In the genomic region with DNA sequence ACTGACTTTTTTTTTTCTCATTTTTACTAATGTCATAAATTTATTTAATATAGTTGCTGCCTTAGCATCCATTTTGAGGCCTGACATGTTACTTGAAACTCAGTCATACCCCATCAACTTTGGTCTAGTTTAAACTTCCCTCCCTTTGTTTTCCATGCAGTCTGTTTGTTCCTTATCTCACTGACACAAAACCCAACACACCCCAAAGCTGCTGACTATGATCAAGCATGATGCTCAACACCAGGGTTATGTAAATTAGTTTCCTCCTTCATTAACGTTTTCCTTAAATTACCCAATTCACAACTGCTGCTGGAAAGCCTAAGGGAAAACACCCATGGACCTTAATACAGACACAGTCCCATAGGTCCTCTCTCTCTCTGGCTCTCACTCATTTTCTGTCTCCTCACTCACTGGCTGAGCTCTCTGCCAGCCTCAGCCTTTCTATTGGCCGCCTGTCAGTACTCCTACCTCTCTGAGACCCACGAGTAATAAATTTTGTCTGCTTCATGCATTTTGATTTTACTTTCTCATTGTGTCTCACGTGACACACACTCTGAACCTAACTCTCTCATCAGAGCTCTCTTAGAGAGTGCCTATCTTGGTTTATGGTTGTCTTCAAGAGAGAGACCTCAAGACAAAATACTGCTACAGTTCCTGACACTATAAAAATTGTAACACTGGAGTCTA, we compare ENCODE assay signal across 21 cellular contexts.
A peak's percentile ranks its signal among the peaks of the same experiment; 100 is the strongest.
DNase-seq lines count a peak whose midpoint lies in the region; ATAC-seq and TF ChIP-seq lines count a peak whose summit lies in the region.
"Had no signal": no experiment of that assay in that cellular context is flagged by ENCODE, and none has a peak within 500 bp of the region (broad histone marks: within the 10 kb centered on the region; RNA-seq: fewer than 3 reads in every experiment).

No MANE protein-coding gene starts in this region.

- POLR2A ChIA-PET in WTC11 (lab: Charles Lee): no interaction called here

- H3K4me3 Mint-ChIP-seq in activated naive CD4-positive, alpha-beta T cell treated with anti-CD3 and anti-CD28 coated beads, Interleukin-2, amount 50 U/mL, for 24 hours: no peak overlapping the region
- H3K4me3 Mint-ChIP-seq in WTC11: no peak overlapping the region
- H3K4me3 Mint-ChIP-seq in activated CD4-positive, alpha-beta T cell treated with anti-CD3 and anti-CD28 coated beads, Interleukin-2, amount 10 ng/mL, durations not matched to agents 24 days and 14 days: no peak overlapping the region
- H3K4me3 Mint-ChIP-seq: CD4-positive, alpha-beta memory T cell; HFFc6 had no signal

- TF ChIP-seq CTCF in WTC11 (IDR thresholded peaks at IDR 0.05) (no peak), dorsolateral prefrontal cortex (IDR thresholded peaks at IDR 0.05 in 54 of 56, conservative IDR thresholded peaks at IDR 0.05 in 2 of 56; ENCODE audit: low read depth in 1 of 56, partially characterized antibody in 56 of 56) (no peak)

- H3K9me3 Mint-ChIP-seq in activated naive CD4-positive, alpha-beta T cell treated with anti-CD3 and anti-CD28 coated beads, Interleukin-2, amount 50 U/mL, for 24 hours: no peaks in the 10 kb centered on the region
- H3K9me3 Mint-ChIP-seq in WTC11: no peaks in the 10 kb centered on the region
- no peaks in the 10 kb centered on the region for H3K9me3 Mint-ChIP-seq in activated CD4-positive, alpha-beta T cell treated with anti-CD3 and anti-CD28 coated beads, Interleukin-2, amount 10 ng/mL, durations not matched to agents 24 days and 14 days

- intact Hi-C loops in activated CD4-positive, alpha-beta T cell treated with anti-CD3 and anti-CD28 coated beads, Interleukin-2, amount 10 ng/mL, durations not matched to agents 24 days and 14 days (cut with micrococcal nuclease): no loop called here
- intact Hi-C loops in dorsolateral prefrontal cortex (cut with DNase I): no loop called here

- no peaks in the 10 kb centered on the region for H3K4me1 Mint-ChIP-seq in activated naive CD4-positive, alpha-beta T cell treated with anti-CD3 and anti-CD28 coated beads, Interleukin-2, amount 50 U/mL, for 24 hours
- H3K4me1 Mint-ChIP-seq in WTC11: peaks cover 6% of the 10 kb centered on the region
- H3K4me1 Mint-ChIP-seq in activated CD4-positive, alpha-beta T cell treated with anti-CD3 and anti-CD28 coated beads, Interleukin-2, amount 10 ng/mL, durations not matched to agents 24 days and 14 days: no peaks in the 10 kb centered on the region

- no peaks in the 10 kb centered on the region for H3K27me3 Mint-ChIP-seq in activated naive CD4-positive, alpha-beta T cell treated with anti-CD3 and anti-CD28 coated beads, Interleukin-2, amount 50 U/mL, for 24 hours
- H3K27me3 Mint-ChIP-seq in WTC11 (ENCODE audit: low read depth): no peaks in the 10 kb centered on the region
- no peaks in the 10 kb centered on the region for H3K27me3 Mint-ChIP-seq in activated CD4-positive, alpha-beta T cell treated with anti-CD3 and anti-CD28 coated beads, Interleukin-2, amount 10 ng/mL, durations not matched to agents 24 days and 14 days
- H3K27me3 Mint-ChIP-seq: CD4-positive, alpha-beta memory T cell had no signal

- no peak overlapping the region for H3K4me3 ChIP-seq in dorsolateral prefrontal cortex
- H3K4me3 ChIP-seq: A549, GM12878, GM23248 had no signal

- H3K27me3 ChIP-seq in dorsolateral prefrontal cortex: no peaks in the 10 kb centered on the region

- peak overlapping the region; percentile 66 for H3K27ac Mint-ChIP-seq in activated naive CD4-positive, alpha-beta T cell treated with anti-CD3 and anti-CD28 coated beads, Interleukin-2, amount 50 U/mL, for 24 hours
- H3K27ac Mint-ChIP-seq in WTC11: no peak overlapping the region
- H3K27ac Mint-ChIP-seq in activated CD4-positive, alpha-beta T cell treated with anti-CD3 and anti-CD28 coated beads, Interleukin-2, amount 10 ng/mL, durations not matched to agents 24 days and 14 days: no peak overlapping the region
- H3K27ac Mint-ChIP-seq: CD4-positive, alpha-beta memory T cell; HFFc6 had no signal

- no peaks in the 10 kb centered on the region for H3K36me3 Mint-ChIP-seq in activated naive CD4-positive, alpha-beta T cell treated with anti-CD3 and anti-CD28 coated beads, Interleukin-2, amount 50 U/mL, for 24 hours
- H3K36me3 Mint-ChIP-seq in WTC11: no peaks in the 10 kb centered on the region
- H3K36me3 Mint-ChIP-seq in activated CD4-positive, alpha-beta T cell treated with anti-CD3 and anti-CD28 coated beads, Interleukin-2, amount 10 ng/mL, durations not matched to agents 24 days and 14 days (ENCODE audit: low read depth): no peaks in the 10 kb centered on the region
- H3K36me3 Mint-ChIP-seq: CD4-positive, alpha-beta memory T cell had no signal

- CTCF ChIA-PET in WTC11 (lab: Charles Lee): no interaction called here

- DNase-seq in activated naive CD4-positive, alpha-beta T cell treated with anti-CD3 and anti-CD28 coated beads, Interleukin-2, amount 50 U/mL, for 16 hours: no peak
- no peak for DNase-seq in WTC11 (ENCODE audit: low spot score)
- peak; percentile 62 for DNase-seq in left kidney (ENCODE audit: low read depth, low spot score)
- DNase-seq in DMS153 (lab: John Stamatoyannopoulos, UW): no peak
- DNase-seq in activated CD4-positive, alpha-beta T cell treated with anti-CD3 and anti-CD28 coated beads, Interleukin-2, amount 10 ng/mL, durations not matched to agents 24 days and 14 days: no peak
- DNase-seq in dorsolateral prefrontal cortex: no peak
- DNase-seq in GM03348 (ENCODE audit: low spot score): no peak
- DNase-seq: AML-193; CD4-positive, alpha-beta memory T cell; DMS79 treated with DMSO at 0.1 percent for 48 hours; GF-D8; GM23248; H7; HFFc6; IMR-90 had no signal

- no peak overlapping the region for H3K27ac ChIP-seq in dorsolateral prefrontal cortex
- H3K27ac ChIP-seq: 22Rv1, A549, C4-2B, GM23248 had no signal

- ATAC-seq in WTC11: peak; percentile 47; the same call in 1 of the 2 replicates
- ATAC-seq: A549, GM12878, HCT116 had no signal

TF ChIP-seq in WTC11, 78 proteins besides CTCF, POLR2A, EP300 and RAD21 (continues in another document):
- TF ChIP-seq, protein P1, sequence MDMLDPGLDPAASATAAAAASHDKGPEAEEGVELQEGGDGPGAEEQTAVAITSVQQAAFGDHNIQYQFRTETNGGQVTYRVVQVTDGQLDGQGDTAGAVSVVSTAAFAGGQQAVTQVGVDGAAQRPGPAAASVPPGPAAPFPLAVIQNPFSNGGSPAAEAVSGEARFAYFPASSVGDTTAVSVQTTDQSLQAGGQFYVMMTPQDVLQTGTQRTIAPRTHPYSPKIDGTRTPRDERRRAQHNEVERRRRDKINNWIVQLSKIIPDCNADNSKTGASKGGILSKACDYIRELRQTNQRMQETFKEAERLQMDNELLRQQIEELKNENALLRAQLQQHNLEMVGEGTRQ (CRISPR knock-in tag; IDR thresholded peaks at IDR 0.05): no peak
- TF ChIP-seq OVOL2 (CRISPR knock-in tag; IDR thresholded peaks at IDR 0.05; ENCODE audit: borderline replicate concordance) (no peak), ZNF232 (CRISPR knock-in tag; IDR thresholded peaks at IDR 0.05) (no peak), ZNF416 (CRISPR knock-in tag; IDR thresholded peaks at IDR 0.05) (no peak), NFATC4 (CRISPR knock-in tag; IDR thresholded peaks at IDR 0.05) (no peak), ZNF396 (CRISPR knock-in tag; IDR thresholded peaks at IDR 0.05; ENCODE audit: borderline replicate concordance) (no peak), TEAD4 (CRISPR knock-in tag; IDR thresholded peaks at IDR 0.05) (no peak), ZNF317 (CRISPR knock-in tag; IDR thresholded peaks at IDR 0.05; ENCODE audit: borderline replicate concordance, low read depth) (no peak)
- TF ChIP-seq, protein P2, sequence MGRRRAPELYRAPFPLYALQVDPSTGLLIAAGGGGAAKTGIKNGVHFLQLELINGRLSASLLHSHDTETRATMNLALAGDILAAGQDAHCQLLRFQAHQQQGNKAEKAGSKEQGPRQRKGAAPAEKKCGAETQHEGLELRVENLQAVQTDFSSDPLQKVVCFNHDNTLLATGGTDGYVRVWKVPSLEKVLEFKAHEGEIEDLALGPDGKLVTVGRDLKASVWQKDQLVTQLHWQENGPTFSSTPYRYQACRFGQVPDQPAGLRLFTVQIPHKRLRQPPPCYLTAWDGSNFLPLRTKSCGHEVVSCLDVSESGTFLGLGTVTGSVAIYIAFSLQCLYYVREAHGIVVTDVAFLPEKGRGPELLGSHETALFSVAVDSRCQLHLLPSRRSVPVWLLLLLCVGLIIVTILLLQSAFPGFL (CRISPR knock-in tag; IDR thresholded peaks at IDR 0.05; ENCODE audit: borderline replicate concordance): no peak
- TF ChIP-seq, protein P3, sequence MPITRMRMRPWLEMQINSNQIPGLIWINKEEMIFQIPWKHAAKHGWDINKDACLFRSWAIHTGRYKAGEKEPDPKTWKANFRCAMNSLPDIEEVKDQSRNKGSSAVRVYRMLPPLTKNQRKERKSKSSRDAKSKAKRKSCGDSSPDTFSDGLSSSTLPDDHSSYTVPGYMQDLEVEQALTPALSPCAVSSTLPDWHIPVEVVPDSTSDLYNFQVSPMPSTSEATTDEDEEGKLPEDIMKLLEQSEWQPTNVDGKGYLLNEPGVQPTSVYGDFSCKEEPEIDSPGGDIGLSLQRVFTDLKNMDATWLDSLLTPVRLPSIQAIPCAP (CRISPR knock-in tag; IDR thresholded peaks at IDR 0.05): no peak
- TF ChIP-seq, protein P4, sequence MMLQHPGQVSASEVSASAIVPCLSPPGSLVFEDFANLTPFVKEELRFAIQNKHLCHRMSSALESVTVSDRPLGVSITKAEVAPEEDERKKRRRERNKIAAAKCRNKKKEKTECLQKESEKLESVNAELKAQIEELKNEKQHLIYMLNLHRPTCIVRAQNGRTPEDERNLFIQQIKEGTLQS (CRISPR knock-in tag; conservative IDR thresholded peaks at IDR 0.05): no peak
- TF ChIP-seq, protein P5, sequence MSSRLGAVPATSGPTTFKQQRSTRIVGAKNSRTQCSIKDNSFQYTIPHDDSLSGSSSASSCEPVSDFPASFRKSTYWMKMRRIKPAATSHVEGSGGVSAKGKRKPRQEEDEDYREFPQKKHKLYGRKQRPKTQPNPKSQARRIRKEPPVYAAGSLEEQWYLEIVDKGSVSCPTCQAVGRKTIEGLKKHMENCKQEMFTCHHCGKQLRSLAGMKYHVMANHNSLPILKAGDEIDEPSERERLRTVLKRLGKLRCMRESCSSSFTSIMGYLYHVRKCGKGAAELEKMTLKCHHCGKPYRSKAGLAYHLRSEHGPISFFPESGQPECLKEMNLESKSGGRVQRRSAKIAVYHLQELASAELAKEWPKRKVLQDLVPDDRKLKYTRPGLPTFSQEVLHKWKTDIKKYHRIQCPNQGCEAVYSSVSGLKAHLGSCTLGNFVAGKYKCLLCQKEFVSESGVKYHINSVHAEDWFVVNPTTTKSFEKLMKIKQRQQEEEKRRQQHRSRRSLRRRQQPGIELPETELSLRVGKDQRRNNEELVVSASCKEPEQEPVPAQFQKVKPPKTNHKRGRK (CRISPR knock-in tag; IDR thresholded peaks at IDR 0.05; ENCODE audit: borderline replicate concordance): no peak
